Comparison of ENCODE assay signal across 21 cellular contexts in the genomic region with DNA sequence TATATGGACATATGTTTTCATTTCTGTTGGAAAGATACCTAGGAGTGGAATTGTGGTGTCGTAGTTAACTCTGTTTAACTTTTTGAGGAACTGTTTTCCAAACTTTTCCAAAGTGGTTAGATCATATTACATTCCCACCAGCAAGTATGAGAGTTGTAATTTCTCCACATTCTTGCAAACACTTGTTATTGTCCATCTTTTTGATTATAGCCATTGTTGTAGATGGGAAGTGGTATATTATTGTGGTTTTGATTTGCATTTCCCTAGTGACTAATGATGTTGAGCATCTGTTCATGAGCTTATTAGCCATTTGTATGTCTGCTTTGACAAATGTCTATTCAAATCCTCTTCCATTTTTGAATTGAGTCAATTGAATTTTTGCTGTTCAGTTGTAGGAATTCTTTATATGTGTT. TPM values are rescaled to one million over a fixed set of nuclear protein-coding genes. Genes with fewer than 3 reads are reported as not detected.
A peak's percentile ranks its signal among the peaks of the same experiment; 100 is the strongest.
DNase-seq lines count a peak whose midpoint lies in the region; ATAC-seq, FAIRE-seq and TF ChIP-seq lines count a peak whose summit lies in the region.
"Had no signal": no experiment of that assay in that cellular context is flagged by ENCODE, and none has a peak within 500 bp of the region (broad histone marks: within the 10 kb centered on the region; RNA-seq: fewer than 3 reads in every experiment).

No MANE protein-coding gene starts in this region.

- peaks cover 3% of the 10 kb centered on the region; the same call in 1 of the 2 replicates for H3K36me3 ChIP-seq in SJCRH30
- no peaks in the 10 kb centered on the region for H3K36me3 ChIP-seq in vagina

- intact Hi-C loops in vagina (cut with DNase I): no loop called here

- H3K9me3 ChIP-seq in SJCRH30 (replicated peaks): no peaks in the 10 kb centered on the region
- H3K9me3 ChIP-seq in vagina: no peaks in the 10 kb centered on the region

- H3K4me3 ChIP-seq in SJCRH30 (no peak overlapping the region), vagina (no peak overlapping the region)
- H3K4me3 ChIP-seq: SK-N-MC had no signal

- no peak for TF ChIP-seq CTCF in vagina (IDR thresholded peaks at IDR 0.05)

- no peak overlapping the region for H3K4me3 Mint-ChIP-seq in memory B cell
- H3K4me3 Mint-ChIP-seq in natural killer cell treated with Interleukin-12 subunit alpha and Interleukin-12 subunit beta and Interleukin-15 and Interleukin-18, amount 100 ng/mL, for 72 hours: no peak overlapping the region
- H3K4me3 Mint-ChIP-seq: activated CD4-positive, alpha-beta memory T cell treated with anti-CD3 and anti-CD28 coated beads, Interleukin-2, amount 10 ng/mL, durations not matched to agents 7 days and 5 days; T-helper 2 cell treated with Interferon-gamma antibody and Interleukin-4, amounts not matched to agents 5 μg/mL and 100 μg/mL, for 36 hours had no signal

- ATAC-seq in memory B cell (ENCODE audit: low read depth): peak; percentile 73
- no peak for ATAC-seq in natural killer cell treated with Interleukin-12 subunit alpha and Interleukin-12 subunit beta and Interleukin-15 and Interleukin-18, amount 100 ng/mL, for 72 hours
- ATAC-seq: sciatic nerve had no signal

- H3K4me1 Mint-ChIP-seq in memory B cell: peaks cover 30% of the 10 kb centered on the region
- peaks cover 19 to 32% of the 10 kb centered on the region in 2 donors for H3K4me1 Mint-ChIP-seq in natural killer cell treated with Interleukin-12 subunit alpha and Interleukin-12 subunit beta and Interleukin-15 and Interleukin-18, amount 100 ng/mL, for 72 hours (ENCODE audit: low read depth in 2 of 2)

- H3K27me3 ChIP-seq in SJCRH30 (no peaks in the 10 kb centered on the region), vagina (no peaks in the 10 kb centered on the region)

- H3K4me1 ChIP-seq in SJCRH30: peaks cover 25% of the 10 kb centered on the region
- peaks cover 30% of the 10 kb centered on the region for H3K4me1 ChIP-seq in vagina

- FAIRE-seq in GM19239 (lab: Jason Lieb, UNC): peak; percentile 64

- peak overlapping the region; percentile 20 for H3K27ac ChIP-seq in SJCRH30
- H3K27ac ChIP-seq in vagina: no peak overlapping the region
- H3K27ac ChIP-seq: SK-N-MC had no signal

- no peak overlapping the region for H3K27ac Mint-ChIP-seq in memory B cell
- no peak overlapping the region for H3K27ac Mint-ChIP-seq in natural killer cell treated with Interleukin-12 subunit alpha and Interleukin-12 subunit beta and Interleukin-15 and Interleukin-18, amount 100 ng/mL, for 72 hours
- H3K27ac Mint-ChIP-seq: activated CD4-positive, alpha-beta memory T cell treated with anti-CD3 and anti-CD28 coated beads, Interleukin-2, amount 10 ng/mL, durations not matched to agents 7 days and 5 days; IgD-negative memory B cell; T-helper 2 cell treated with Interferon-gamma antibody and Interleukin-4, amounts not matched to agents 5 μg/mL and 100 μg/mL, for 36 hours had no signal

- peaks cover 3% of the 10 kb centered on the region for H3K36me3 Mint-ChIP-seq in memory B cell
- no peaks in the 10 kb centered on the region for H3K36me3 Mint-ChIP-seq in natural killer cell treated with Interleukin-12 subunit alpha and Interleukin-12 subunit beta and Interleukin-15 and Interleukin-18, amount 100 ng/mL, for 72 hours

- H3K27me3 Mint-ChIP-seq in memory B cell: no peaks in the 10 kb centered on the region
- H3K27me3 Mint-ChIP-seq in natural killer cell treated with Interleukin-12 subunit alpha and Interleukin-12 subunit beta and Interleukin-15 and Interleukin-18, amount 100 ng/mL, for 72 hours: no peaks in the 10 kb centered on the region
- H3K27me3 Mint-ChIP-seq: activated CD4-positive, alpha-beta memory T cell treated with anti-CD3 and anti-CD28 coated beads, Interleukin-2, amount 10 ng/mL, durations not matched to agents 7 days and 5 days; IgD-negative memory B cell had no signal

- peak; percentile 6 for DNase-seq in CD1c-positive myeloid dendritic cell (ENCODE audit: extremely low spot score)
- DNase-seq in GM19239 (ENCODE audit: insufficient read length, low spot score): no peak
- peak in 1 of 2 experiments; percentile 70 for DNase-seq in SJCRH30
- no peak for DNase-seq in memory B cell (ENCODE audit: low spot score in 2 of 2)
- DNase-seq in natural killer cell treated with Interleukin-12 subunit alpha and Interleukin-12 subunit beta and Interleukin-15 and Interleukin-18, amount 100 ng/mL, for 72 hours (ENCODE audit: low spot score): no peak
- DNase-seq in mesenteric fat pad (ENCODE audit: low spot score): no peak
- DNase-seq in vagina (ENCODE audit: extremely low spot score in 2 of 2): no peak
- DNase-seq: activated CD4-positive, alpha-beta memory T cell treated with anti-CD3 and anti-CD28 coated beads, Interleukin-2, amount 10 ng/mL, durations not matched to agents 7 days and 5 days; activated gamma-delta T cell treated with Interleukin-2 at 50 U/mL for 16 hours; activated T-cell treated with anti-CD3 and anti-CD28 coated beads for 4 hours; amygdala; central memory CD4-positive, alpha-beta T cell; DND-41; kidney glomerular epithelial cell; mesenchymal stem cell; NCI-H2029; posterior cingulate gyrus had no signal

- no peak for TF ChIP-seq POLR2A in vagina (IDR thresholded peaks at IDR 0.05)

- H3K9me3 Mint-ChIP-seq in memory B cell: no peaks in the 10 kb centered on the region
- no peaks in the 10 kb centered on the region for H3K9me3 Mint-ChIP-seq in natural killer cell treated with Interleukin-12 subunit alpha and Interleukin-12 subunit beta and Interleukin-15 and Interleukin-18, amount 100 ng/mL, for 72 hours
- H3K9me3 Mint-ChIP-seq: activated CD4-positive, alpha-beta memory T cell treated with anti-CD3 and anti-CD28 coated beads, Interleukin-2, amount 10 ng/mL, durations not matched to agents 7 days and 5 days; IgD-negative memory B cell; T-helper 2 cell treated with Interferon-gamma antibody and Interleukin-4, amounts not matched to agents 5 μg/mL and 100 μg/mL, for 36 hours had no signal

RNA-seq across cellular contexts. Expression of a gene that starts 19.8 kb away (rescaled TPM):
- total RNA-seq in SJCRH30 (2014; rRNA removed; shearing (Covaris generic)): 152 and 153 TPM in 2 replicates
- 10 to 100 TPM; 36.5 to 57.5 TPM for total RNA-seq in natural killer cell treated with Interleukin-12 subunit alpha and Interleukin-12 subunit beta and Interleukin-15 and Interleukin-18, amount 100 ng/mL, for 72 hours
- total RNA-seq in mesenteric fat pad (51.8 TPM), vagina (62.9 TPM)
